In the genomic region with DNA sequence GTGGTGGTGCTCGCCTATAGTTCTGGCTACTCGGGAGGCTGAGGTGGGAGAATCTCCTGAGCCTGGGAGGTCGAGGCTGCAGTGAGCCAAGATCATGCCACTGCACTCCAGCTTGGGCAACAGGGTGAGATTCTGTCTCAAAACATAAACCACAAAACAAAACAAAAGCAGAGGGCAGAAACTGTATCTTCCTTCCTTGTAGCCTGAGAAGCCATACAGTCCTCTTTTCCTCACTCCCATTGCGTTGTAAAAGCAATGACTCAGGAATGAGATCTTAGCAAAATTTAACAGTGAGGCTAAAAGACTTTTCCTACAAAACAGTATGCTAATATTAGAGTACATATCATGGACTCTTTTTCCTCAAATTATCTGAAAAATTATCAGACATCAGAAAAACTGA, we compare ENCODE assay signal across 26 cellular contexts.
"Had no signal": no experiment of that assay in that cellular context is flagged by ENCODE, and none has a peak within 500 bp of the region (broad histone marks: within the 10 kb centered on the region; RNA-seq: fewer than 3 reads in every experiment).

No MANE protein-coding gene starts in this region.

- H3K27ac ChIP-seq: adrenal gland, Peyer's patch, RWPE1, SJCRH30, WERI-Rb-1 had no signal

- H3K4me3 Mint-ChIP-seq: activated CD4-positive, alpha-beta memory T cell treated with anti-CD3 and anti-CD28 coated beads, Interleukin-2, amount 10 ng/mL, durations not matched to agents 7 days and 5 days; activated CD4-positive, alpha-beta T cell treated with anti-CD3 and anti-CD28 coated beads for 36 hours; activated naive CD4-positive, alpha-beta T cell treated with anti-CD3 and anti-CD28 coated beads, Interleukin-2, amount 10 ng/mL, durations not matched to agents 7 days and 5 days; activated naive CD8-positive, alpha-beta T cell treated with anti-CD3 and anti-CD28 coated beads, Interleukin-2, amount 10 ng/mL, durations not matched to agents 7 days and 5 days; activated T-cell treated with anti-CD3 and anti-CD28 coated beads, Interleukin-2, amount 50 U/mL, for 72 hours had no signal

- H3K4me3 ChIP-seq: adrenal gland, Peyer's patch, SJCRH30 had no signal

- H3K36me3 Mint-ChIP-seq: activated naive CD4-positive, alpha-beta T cell treated with anti-CD3 and anti-CD28 coated beads, Interleukin-2, amount 10 ng/mL, durations not matched to agents 7 days and 5 days had no signal

- H3K27ac Mint-ChIP-seq: activated CD4-positive, alpha-beta memory T cell treated with anti-CD3 and anti-CD28 coated beads, Interleukin-2, amount 10 ng/mL, durations not matched to agents 7 days and 5 days; activated CD4-positive, alpha-beta T cell treated with anti-CD3 and anti-CD28 coated beads for 36 hours; activated T-cell treated with anti-CD3 and anti-CD28 coated beads, Interleukin-2, amount 50 U/mL, for 72 hours; activated T-helper 2 cell treated with anti-CD3 and anti-CD28 coated beads, Interferon-gamma antibody, Interleukin-2, Interleukin-4, amounts not matched to agents 10 μg/mL and 5 μg/mL and 100 μg/mL, durations not matched to agents 14 hours and 24 hours and 36 hours had no signal

- H3K36me3 ChIP-seq: adrenal gland, Peyer's patch, SJCRH30, WERI-Rb-1 had no signal

- DNase-seq: activated CD4-positive, alpha-beta memory T cell treated with anti-CD3 and anti-CD28 coated beads, Interleukin-2, amount 10 ng/mL, durations not matched to agents 7 days and 5 days; activated CD4-positive, alpha-beta T cell treated with anti-CD3 and anti-CD28 coated beads for 36 hours; activated CD4-positive, alpha-beta T cell treated with anti-CD3 and anti-CD28 coated beads, Interleukin-2, amount 50 U/mL, for 1 hour; activated gamma-delta T cell treated with Interleukin-2 at 50 U/mL for 16 hours; activated naive CD4-positive, alpha-beta T cell treated with anti-CD3 and anti-CD28 coated beads, Interleukin-2, amount 10 ng/mL, durations not matched to agents 7 days and 5 days; activated naive CD8-positive, alpha-beta T cell treated with anti-CD3 and anti-CD28 coated beads, Interleukin-2, amount 10 ng/mL, durations not matched to agents 7 days and 5 days; activated T-cell treated with anti-CD3 and anti-CD28 coated beads for 4 hours; activated T-cell treated with anti-CD3 and anti-CD28 coated beads, Interleukin-2, amount 50 U/mL, for 72 hours; adrenal gland; anterior cingulate cortex; central memory CD4-positive, alpha-beta T cell; KG1; NCI-H1105; NCI-H1436; NCI-H1694 treated with DMSO at 0.1 percent for 48 hours; NCI-H2081; NCI-H510A treated with DMSO at 0.1 percent for 48 hours; NCI-H69; Peyer's patch; Right ventricle myocardium superior; SJCRH30; SK-N-SH; T-helper 1 cell; WERI-Rb-1 had no signal

- H3K27me3 Mint-ChIP-seq: activated CD4-positive, alpha-beta T cell treated with anti-CD3 and anti-CD28 coated beads for 36 hours had no signal

- ATAC-seq: activated CD4-positive, alpha-beta T cell treated with anti-CD3 and anti-CD28 coated beads for 36 hours; activated T-cell treated with anti-CD3 and anti-CD28 coated beads, Interleukin-2, amount 50 U/mL, for 72 hours had no signal

- H3K27me3 ChIP-seq: adrenal gland, Peyer's patch, SJCRH30 had no signal

- H3K4me1 Mint-ChIP-seq: activated CD4-positive, alpha-beta memory T cell treated with anti-CD3 and anti-CD28 coated beads, Interleukin-2, amount 10 ng/mL, durations not matched to agents 7 days and 5 days had no signal

- H3K9me3 ChIP-seq: adrenal gland, Peyer's patch, SJCRH30, SK-N-SH had no signal

- H3K4me1 ChIP-seq: adrenal gland, Peyer's patch had no signal

- H3K9me3 Mint-ChIP-seq: activated CD4-positive, alpha-beta memory T cell treated with anti-CD3 and anti-CD28 coated beads, Interleukin-2, amount 10 ng/mL, durations not matched to agents 7 days and 5 days; activated naive CD4-positive, alpha-beta T cell treated with anti-CD3 and anti-CD28 coated beads, Interleukin-2, amount 10 ng/mL, durations not matched to agents 7 days and 5 days; activated T-cell treated with anti-CD3 and anti-CD28 coated beads, Interleukin-2, amount 50 U/mL, for 72 hours; activated T-helper 2 cell treated with anti-CD3 and anti-CD28 coated beads, Interferon-gamma antibody, Interleukin-2, Interleukin-4, amounts not matched to agents 10 μg/mL and 5 μg/mL and 100 μg/mL, durations not matched to agents 14 hours and 24 hours and 36 hours had no signal
